ENCODE assay signal across 23 cellular contexts in the genomic region with DNA sequence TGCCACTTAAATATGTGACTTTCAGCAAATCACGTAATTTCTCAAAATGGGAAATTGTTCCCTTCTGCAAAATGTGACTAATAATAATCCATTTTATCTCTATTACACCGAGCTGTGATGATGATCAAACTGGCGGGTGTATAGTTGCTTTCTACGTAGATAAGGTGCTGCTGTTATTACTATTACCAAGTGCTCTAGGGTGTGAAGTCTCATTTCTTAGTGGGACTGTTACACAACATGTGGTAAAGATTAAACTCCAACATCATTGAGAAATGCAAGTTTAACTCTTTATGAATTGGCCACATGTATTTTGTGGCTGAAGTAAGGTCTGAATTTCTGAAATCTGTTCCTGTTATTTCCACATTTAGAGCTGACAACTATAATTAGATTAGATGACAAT.
"Had no signal": no experiment of that assay in that cellular context is flagged by ENCODE, and none has a peak within 500 bp of the region (broad histone marks: within the 10 kb centered on the region; RNA-seq: fewer than 3 reads in every experiment).

No MANE protein-coding gene starts in this region.

- H3K36me3 Mint-ChIP-seq: activated CD8-positive, alpha-beta memory T cell treated with anti-CD3 and anti-CD28 coated beads, Interleukin-2, amount 10 ng/mL, durations not matched to agents 7 days and 5 days; activated naive CD8-positive, alpha-beta T cell treated with anti-CD3 and anti-CD28 coated beads, Interleukin-2, amount 10 ng/mL, durations not matched to agents 7 days and 5 days; brain; naive thymus-derived CD4-positive, alpha-beta T cell; neural progenitor cell had no signal

- H3K4me3 Mint-ChIP-seq: activated CD4-positive, alpha-beta memory T cell treated with anti-CD3 and anti-CD28 coated beads, Interleukin-2, amount 10 ng/mL, durations not matched to agents 7 days and 5 days; activated CD8-positive, alpha-beta memory T cell treated with anti-CD3 and anti-CD28 coated beads, Interleukin-2, amount 10 ng/mL, durations not matched to agents 7 days and 5 days; activated naive CD8-positive, alpha-beta T cell treated with anti-CD3 and anti-CD28 coated beads, Interleukin-2, amount 10 ng/mL, durations not matched to agents 7 days and 5 days; activated T-helper 17 cell treated with anti-CD3 and anti-CD28 coated beads, Interleukin-2, amount 50 U/mL, for 72 hours; brain; naive thymus-derived CD4-positive, alpha-beta T cell; neural progenitor cell; T-helper 2 cell treated with Interferon-gamma antibody and Interleukin-4, amounts not matched to agents 5 μg/mL and 100 μg/mL, for 36 hours had no signal

- DNase-seq: activated CD4-positive, alpha-beta memory T cell treated with anti-CD3 and anti-CD28 coated beads, Interleukin-2, amount 10 ng/mL, durations not matched to agents 7 days and 5 days; activated CD4-positive, alpha-beta T cell treated with anti-CD3 and anti-CD28 coated beads for 48 hours; activated CD4-positive, CD25-positive, alpha-beta regulatory T cell; activated CD8-positive, alpha-beta memory T cell treated with anti-CD3 and anti-CD28 coated beads, Interleukin-2, amount 10 ng/mL, durations not matched to agents 7 days and 5 days; activated naive CD4-positive, alpha-beta T cell; activated naive CD8-positive, alpha-beta T cell treated with anti-CD3 and anti-CD28 coated beads, Interleukin-2, amount 10 ng/mL, durations not matched to agents 7 days and 5 days; activated T-cell treated with anti-CD3 and anti-CD28 coated beads, Interleukin-2, amount 50 U/mL, for 1 hour; anterior cingulate cortex; caudate nucleus; dorsolateral prefrontal cortex; heart left ventricle; mesenchymal stem cell; naive thymus-derived CD4-positive, alpha-beta T cell; right cardiac atrium; stimulated activated naive CD8-positive, alpha-beta T cell treated with anti-CD3 and anti-CD28 coated beads, Interleukin-15, Interleukin-2, amounts not matched to agents 100 U/mL and 50 U/mL, for 24 hours; substantia nigra; tibial artery had no signal

- ATAC-seq: activated CD8-positive, alpha-beta memory T cell treated with anti-CD3 and anti-CD28 coated beads, Interleukin-2, amount 10 ng/mL, durations not matched to agents 7 days and 5 days; activated T-helper 17 cell treated with anti-CD3 and anti-CD28 coated beads, Interleukin-2, amount 50 U/mL, for 72 hours; gastroesophageal sphincter; naive thymus-derived CD4-positive, alpha-beta T cell; stimulated activated naive CD8-positive, alpha-beta T cell treated with anti-CD3 and anti-CD28 coated beads, Interleukin-15, Interleukin-2, amounts not matched to agents 100 U/mL and 50 U/mL, for 24 hours had no signal

- H3K4me3 ChIP-seq: dorsolateral prefrontal cortex, gastroesophageal sphincter, heart left ventricle, neural progenitor cell, prostate gland, tibial artery had no signal

- H3K27me3 Mint-ChIP-seq: activated naive CD8-positive, alpha-beta T cell treated with anti-CD3 and anti-CD28 coated beads, Interleukin-2, amount 10 ng/mL, durations not matched to agents 7 days and 5 days; brain had no signal

- H3K9me3 Mint-ChIP-seq: activated CD4-positive, alpha-beta memory T cell treated with anti-CD3 and anti-CD28 coated beads, Interleukin-2, amount 10 ng/mL, durations not matched to agents 7 days and 5 days; activated naive CD8-positive, alpha-beta T cell treated with anti-CD3 and anti-CD28 coated beads, Interleukin-2, amount 10 ng/mL, durations not matched to agents 7 days and 5 days; activated T-helper 17 cell treated with anti-CD3 and anti-CD28 coated beads, Interleukin-2, amount 50 U/mL, for 72 hours; T-helper 2 cell treated with Interferon-gamma antibody and Interleukin-4, amounts not matched to agents 5 μg/mL and 100 μg/mL, for 36 hours had no signal

- H3K27ac Mint-ChIP-seq: activated CD4-positive, alpha-beta memory T cell treated with anti-CD3 and anti-CD28 coated beads, Interleukin-2, amount 10 ng/mL, durations not matched to agents 7 days and 5 days; activated CD8-positive, alpha-beta memory T cell treated with anti-CD3 and anti-CD28 coated beads, Interleukin-2, amount 10 ng/mL, durations not matched to agents 7 days and 5 days; activated naive CD8-positive, alpha-beta T cell treated with anti-CD3 and anti-CD28 coated beads, Interleukin-2, amount 10 ng/mL, durations not matched to agents 7 days and 5 days; activated T-helper 17 cell treated with anti-CD3 and anti-CD28 coated beads, Interleukin-2, amount 50 U/mL, for 72 hours; naive thymus-derived CD4-positive, alpha-beta T cell; neural progenitor cell; T-helper 2 cell treated with Interferon-gamma antibody and Interleukin-4, amounts not matched to agents 5 μg/mL and 100 μg/mL, for 36 hours had no signal

- H3K4me1 Mint-ChIP-seq: activated CD4-positive, alpha-beta memory T cell treated with anti-CD3 and anti-CD28 coated beads, Interleukin-2, amount 10 ng/mL, durations not matched to agents 7 days and 5 days; activated CD8-positive, alpha-beta memory T cell treated with anti-CD3 and anti-CD28 coated beads, Interleukin-2, amount 10 ng/mL, durations not matched to agents 7 days and 5 days; activated naive CD8-positive, alpha-beta T cell treated with anti-CD3 and anti-CD28 coated beads, Interleukin-2, amount 10 ng/mL, durations not matched to agents 7 days and 5 days; activated T-helper 17 cell treated with anti-CD3 and anti-CD28 coated beads, Interleukin-2, amount 50 U/mL, for 72 hours; naive thymus-derived CD4-positive, alpha-beta T cell had no signal
